Comparison of ENCODE assay signal across 26 cellular contexts in genomic region chr4:38567448-38567847, GRCh38.
"Had no signal": no experiment of that assay in that cellular context is flagged by ENCODE, and none has a peak within 500 bp of the region (broad histone marks: within the 10 kb centered on the region; RNA-seq: fewer than 3 reads in every experiment).

No MANE protein-coding gene starts in this region.

- H3K27me3 ChIP-seq: gastrocnemius medialis, neutrophil, ovary, thyroid gland, upper lobe of right lung had no signal

- FAIRE-seq: islet of Langerhans had no signal

- H3K27ac ChIP-seq: gastrocnemius medialis, neutrophil, ovary, thyroid gland, upper lobe of right lung had no signal

- H3K9me3 ChIP-seq: gastrocnemius medialis, neutrophil, ovary, thyroid gland, upper lobe of right lung had no signal

- H3K4me1 ChIP-seq: gastrocnemius medialis had no signal

- DNase-seq: activated CD4-positive, alpha-beta T cell treated with anti-CD3 and anti-CD28 coated beads, Interleukin-2, amount 10 ng/mL, durations not matched to agents 7 days and 5 days; activated CD8-positive, alpha-beta T cell treated with anti-CD3 and anti-CD28 coated beads, Interleukin-2, amount 10 ng/mL, durations not matched to agents 7 days and 5 days; activated gamma-delta T cell treated with Interleukin-2 at 50 U/mL for 16 hours; amniotic stem cell; effector CD8-positive, alpha-beta T cell; gastrocnemius medialis; hippocampal formation; left cardiac atrium; ovary; right cardiac atrium; stimulated activated CD4-positive, alpha-beta T cell treated with anti-CD3 and anti-CD28 coated beads, Interleukin-12 subunit alpha, Interleukin-12 subunit beta, amount 100 ng/mL, for 4 hours; stimulated activated CD4-positive, alpha-beta T cell treated with anti-CD3 and anti-CD28 coated beads, Interleukin-4, amount 100 ng/mL, for 4 hours; substantia nigra; T1000; thyroid gland; upper lobe of right lung had no signal

- H3K4me3 ChIP-seq: gastrocnemius medialis, ovary, thyroid gland, upper lobe of right lung had no signal

- H3K27ac Mint-ChIP-seq: activated CD4-positive, alpha-beta T cell treated with anti-CD3 and anti-CD28 coated beads, Interleukin-2, amount 10 ng/mL, durations not matched to agents 7 days and 5 days; activated CD8-positive, alpha-beta T cell treated with anti-CD3 and anti-CD28 coated beads, Interleukin-2, amount 10 ng/mL, durations not matched to agents 7 days and 5 days; activated naive CD8-positive, alpha-beta T cell; activated T-helper 1 cell treated with anti-CD3 and anti-CD28 coated beads, Interleukin-12 subunit alpha, Interleukin-12 subunit beta, Interleukin-2, Interleukin-4 antibody, amounts not matched to agents 30 ng/mL and 10 ng/mL and 1 ng/mL, durations not matched to agents 14 hours and 24 hours and 36 hours; dendritic cell treated with granulocyte-macrophage colony-stimulating factor and Interleukin-4, amounts not matched to agents 40 ng/mL and 50 ng/mL, for 4 days; memory B cell; stimulated activated naive CD8-positive, alpha-beta T cell treated with anti-CD3 and anti-CD28 coated beads, Interleukin-15, Interleukin-2, amounts not matched to agents 100 ng/mL and 50 ng/mL, for 24 hours; T-helper 1 cell treated with Interleukin-12 subunit alpha and Interleukin-12 subunit beta and Interleukin-4 antibody, amounts not matched to agents 30 μg/mL and 1 μg/mL, for 36 hours had no signal

- H3K4me1 Mint-ChIP-seq: memory B cell had no signal

- H3K27me3 Mint-ChIP-seq: activated naive CD8-positive, alpha-beta T cell; stimulated activated naive CD8-positive, alpha-beta T cell treated with anti-CD3 and anti-CD28 coated beads, Interleukin-15, Interleukin-2, amounts not matched to agents 100 ng/mL and 50 ng/mL, for 24 hours had no signal

- ATAC-seq: activated CD8-positive, alpha-beta T cell treated with anti-CD3 and anti-CD28 coated beads, Interleukin-2, amount 10 ng/mL, durations not matched to agents 7 days and 5 days; esophagus mucosa; gastrocnemius medialis; left cardiac atrium; right cardiac atrium; upper lobe of right lung had no signal

- H3K9me3 Mint-ChIP-seq: nephron; stimulated activated naive CD8-positive, alpha-beta T cell treated with anti-CD3 and anti-CD28 coated beads, Interleukin-15, Interleukin-2, amounts not matched to agents 100 ng/mL and 50 ng/mL, for 24 hours; T-helper 1 cell treated with Interleukin-12 subunit alpha and Interleukin-12 subunit beta and Interleukin-4 antibody, amounts not matched to agents 30 μg/mL and 1 μg/mL, for 36 hours had no signal

- H3K36me3 ChIP-seq: gastrocnemius medialis, neutrophil, ovary, thyroid gland, upper lobe of right lung had no signal

- H3K36me3 Mint-ChIP-seq: memory B cell had no signal

- H3K4me3 Mint-ChIP-seq: activated CD4-positive, alpha-beta T cell treated with anti-CD3 and anti-CD28 coated beads, Interleukin-2, amount 10 ng/mL, durations not matched to agents 7 days and 5 days; activated CD8-positive, alpha-beta T cell treated with anti-CD3 and anti-CD28 coated beads, Interleukin-2, amount 10 ng/mL, durations not matched to agents 7 days and 5 days; activated naive CD8-positive, alpha-beta T cell; activated T-helper 1 cell treated with anti-CD3 and anti-CD28 coated beads, Interleukin-12 subunit alpha, Interleukin-12 subunit beta, Interleukin-2, Interleukin-4 antibody, amounts not matched to agents 30 ng/mL and 10 ng/mL and 1 ng/mL, durations not matched to agents 14 hours and 24 hours and 36 hours; dendritic cell treated with granulocyte-macrophage colony-stimulating factor and Interleukin-4, amounts not matched to agents 40 ng/mL and 50 ng/mL, for 4 days; memory B cell; nephron; stimulated activated naive CD8-positive, alpha-beta T cell treated with anti-CD3 and anti-CD28 coated beads, Interleukin-15, Interleukin-2, amounts not matched to agents 100 ng/mL and 50 ng/mL, for 24 hours; T-helper 1 cell treated with Interleukin-12 subunit alpha and Interleukin-12 subunit beta and Interleukin-4 antibody, amounts not matched to agents 30 μg/mL and 1 μg/mL, for 36 hours had no signal
